Comparison of ENCODE assay signal across 9 cellular contexts in genomic region chr17:39200957-39201510, GRCh38. TPM values are rescaled to one million over a fixed set of nuclear protein-coding genes. Genes with fewer than 3 reads are reported as not detected.
DNase-seq lines count a peak whose midpoint lies in the region; ATAC-seq, FAIRE-seq and TF ChIP-seq lines count a peak whose summit lies in the region.
"Had no signal": no experiment of that assay in that cellular context is flagged by ENCODE, and none has a peak within 500 bp of the region (broad histone marks: within the 10 kb centered on the region; RNA-seq: fewer than 3 reads in every experiment).

No MANE protein-coding gene starts in this region.

- FAIRE-seq in astrocyte (lab: Jason Lieb, UNC), result no peak

- peaks cover 39% of the 10 kb centered on the region for H3K79me2 ChIP-seq in astrocyte (ENCODE audit: insufficient read depth, low read length)

- H3K4me1 ChIP-seq in astrocyte (ENCODE audit: insufficient read depth, low read length) (peaks cover 31% of the 10 kb centered on the region), lung (ENCODE audit: control insufficient read depth in 2 of 2, insufficient read depth in 2 of 2, low read length in 2 of 2) (peaks cover 3 to 7% of the 10 kb centered on the region in 2 donors), urinary bladder (ENCODE audit: insufficient read depth) (no peaks in the 10 kb centered on the region)

- H3K36me3 ChIP-seq in astrocyte (ENCODE audit: insufficient read depth, low read length) (peaks cover 33% of the 10 kb centered on the region), lung (ENCODE audit: control insufficient read depth in 2 of 2, insufficient read depth in 2 of 2, low read length in 2 of 2) (peaks cover 26 to 28% of the 10 kb centered on the region in 2 donors), urinary bladder (ENCODE audit: insufficient read depth) (peaks cover 9% of the 10 kb centered on the region)

- H3K36me3 Mint-ChIP-seq in activated naive CD4-positive, alpha-beta T cell treated with anti-CD3 and anti-CD28 coated beads, Interleukin-2, amount 50 U/mL, for 24 hours, result peaks cover 31% of the 10 kb centered on the region
- H3K36me3 Mint-ChIP-seq in astrocyte (ENCODE audit: low read depth, unreplicated experiment), result peaks cover 31% of the 10 kb centered on the region

- ATAC-seq in lung (ENCODE audit: insufficient read depth, low FRiP score) (no peak), GM19452 (IDR thresholded peaks at IDR 0.05; ENCODE audit: unreplicated experiment) (no peak), HG03469 (IDR thresholded peaks at IDR 0.05; ENCODE audit: unreplicated experiment) (no peak)

- peaks cover 46% of the 10 kb centered on the region for H3K4me1 Mint-ChIP-seq in activated naive CD4-positive, alpha-beta T cell treated with anti-CD3 and anti-CD28 coated beads, Interleukin-2, amount 50 U/mL, for 24 hours
- peaks cover 28% of the 10 kb centered on the region for H3K4me1 Mint-ChIP-seq in astrocyte (ENCODE audit: low read depth, unreplicated experiment)

- WGBS in lung, 2 donors, result 31 to 33% methylated on average over 11 of the region's 11 CpGs
- WGBS in urinary bladder, result 44% methylated on average over 11 of the region's 11 CpGs

- H3K4me3 Mint-ChIP-seq in activated naive CD4-positive, alpha-beta T cell treated with anti-CD3 and anti-CD28 coated beads, Interleukin-2, amount 50 U/mL, for 24 hours, result peak overlapping the region; percentile 95
- peak overlapping the region; percentile 98 for H3K4me3 Mint-ChIP-seq in astrocyte (ENCODE audit: unreplicated experiment)

- H3K27ac ChIP-seq in astrocyte (ENCODE audit: low read depth, low read length) (peak overlapping the region; percentile 100), lung (ENCODE audit: low read depth in 1 of 2, low read length in 1 of 2) (peak overlapping the region; percentile 13 to 95), urinary bladder (ENCODE audit: low read depth) (no peak overlapping the region)

- TF ChIP-seq CTCF in astrocyte (IDR thresholded peaks at IDR 0.05; ENCODE audit: insufficient read depth, low read depth, low read length) (no peak), lung (IDR thresholded peaks at IDR 0.05; ENCODE audit: control extremely low read depth, extremely low read depth) (no peak)

- no peaks in the 10 kb centered on the region for H3K27me3 Mint-ChIP-seq in activated naive CD4-positive, alpha-beta T cell treated with anti-CD3 and anti-CD28 coated beads, Interleukin-2, amount 50 U/mL, for 24 hours
- no peaks in the 10 kb centered on the region for H3K27me3 Mint-ChIP-seq in astrocyte (ENCODE audit: low read depth, unreplicated experiment)

- H3K4me3 ChIP-seq in astrocyte (ENCODE audit: insufficient read depth, low read depth, low read length), result peak overlapping the region; percentile 90
- peak overlapping the region; percentile 100 for H3K4me3 ChIP-seq in lung
- peak overlapping the region; percentile 75 for H3K4me3 ChIP-seq in urinary bladder (ENCODE audit: low read depth, low read length)

- H3K9me3 ChIP-seq in astrocyte (ENCODE audit: insufficient read depth, low read depth, low read length) (no peaks in the 10 kb centered on the region), lung (ENCODE audit: control insufficient read depth in 2 of 2, insufficient read depth in 1 of 2, low read length in 1 of 2) (no peaks in the 10 kb centered on the region)

- DNase-seq in activated naive CD4-positive, alpha-beta T cell treated with Interleukin-2 at 50 U/mL for 16 hours, result no peak
- DNase-seq in astrocyte (ENCODE audit: low read depth), result no peak
- DNase-seq in lung (ENCODE audit: low spot score), result no peak
- DNase-seq in mesenteric fat pad (ENCODE audit: low spot score), result no peak
- DNase-seq: stimulated activated CD4-positive, alpha-beta T cell treated with anti-CD3 and anti-CD28 coated beads, Interleukin-2, amount 100 ng/mL, for 24 hours had no signal

- peak overlapping the region; percentile 100 for H3K27ac Mint-ChIP-seq in activated naive CD4-positive, alpha-beta T cell treated with anti-CD3 and anti-CD28 coated beads, Interleukin-2, amount 50 U/mL, for 24 hours
- peak overlapping the region; percentile 100 for H3K27ac Mint-ChIP-seq in astrocyte (ENCODE audit: unreplicated experiment)

- peak overlapping the region; percentile 94 for H3K9ac ChIP-seq in astrocyte (ENCODE audit: low read length)

- H4K20me1 ChIP-seq in astrocyte (ENCODE audit: insufficient read depth, low read length), result peaks cover 52% of the 10 kb centered on the region

- H3K4me2 ChIP-seq in astrocyte (ENCODE audit: low read length), result peak overlapping the region; percentile 99

- H2AFZ ChIP-seq in astrocyte (ENCODE audit: low read depth, low read length), result no peak overlapping the region

- H3K27me3 ChIP-seq in astrocyte (ENCODE audit: insufficient read depth, low read length) (no peaks in the 10 kb centered on the region), lung (ENCODE audit: control insufficient read depth, insufficient read depth) (no peaks in the 10 kb centered on the region)

- no peaks in the 10 kb centered on the region for H3K9me3 Mint-ChIP-seq in activated naive CD4-positive, alpha-beta T cell treated with anti-CD3 and anti-CD28 coated beads, Interleukin-2, amount 50 U/mL, for 24 hours
- no peaks in the 10 kb centered on the region for H3K9me3 Mint-ChIP-seq in astrocyte (ENCODE audit: unreplicated experiment)

RNA-seq across cellular contexts. Expression of gene RPL19, which starts 1.0 kb away (rescaled TPM):
- 1,346 and 1,451 TPM in 2 replicates for total RNA-seq in astrocyte
- total RNA-seq in lung, result 1,000 to 10,000 TPM; 1,387 to 1,536 TPM
- 1,000 to 10,000 TPM; 2,407 to 4,055 TPM for polyA plus RNA-seq in lung
- 1,329 TPM for total RNA-seq in urinary bladder
- polyA plus RNA-seq in urinary bladder, result 2,653 TPM
- total RNA-seq in mesenteric fat pad, result 1,346 TPM

RNA-seq across cellular contexts. Expression of gene CACNB1, which starts 3.6 kb away (rescaled TPM):
- total RNA-seq in astrocyte (16.6 and 16.9 TPM in 2 replicates), lung (10 to 100 TPM in 1 of 2 donors, 1 to 10 TPM in 1; 8.2 to 49.6 TPM), urinary bladder (9.1 TPM), mesenteric fat pad (5.1 TPM)
- polyA plus RNA-seq in lung (10 to 100 TPM in 1 of 2 donors, 1 to 10 TPM in 1; 6.8 to 35.1 TPM), urinary bladder (7.4 TPM)

RNA-seq across cellular contexts. Expression of gene STAC2, which starts 24.7 kb away (rescaled TPM):
- total RNA-seq in astrocyte (not detected in 2 replicates), lung (1 to 10 TPM in 1 of 2 donors, not detected in 1; 1.7 TPM), urinary bladder (0.32 TPM), mesenteric fat pad (0.16 TPM)
- polyA plus RNA-seq in lung (under 1 TPM; 0.26 to 0.42 TPM), urinary bladder (1.1 TPM)

RNA-seq across cellular contexts. Expression of gene ARL5C, which starts 35.1 kb away (rescaled TPM):
- total RNA-seq in astrocyte, result not detected in 2 replicates
- total RNA-seq in lung, result not detected
- not detected for polyA plus RNA-seq in lung
- total RNA-seq in urinary bladder, result 0.37 TPM
- polyA plus RNA-seq in urinary bladder, result not detected
- total RNA-seq in mesenteric fat pad, result not detected

RNA-seq across cellular contexts. Expression of gene PLXDC1, which starts 49.6 kb away (rescaled TPM):
- total RNA-seq in astrocyte (8.9 and 13.8 TPM in 2 replicates), lung (1 to 10 TPM; 4.9 to 7.3 TPM), urinary bladder (12.7 TPM), mesenteric fat pad (6.3 TPM)
- polyA plus RNA-seq in lung (1 to 10 TPM; 1.7 to 5.9 TPM), urinary bladder (7.1 TPM)
